Comparison of ENCODE assay signal across 8 cellular contexts in genomic region chr9:107340920-107341632, GRCh38. TPM values are rescaled to one million over a fixed set of nuclear protein-coding genes. Genes with fewer than 3 reads are reported as not detected.
A peak's percentile ranks its signal among the peaks of the same experiment; 100 is the strongest.
DNase-seq lines count a peak whose midpoint lies in the region; ATAC-seq and TF ChIP-seq lines count a peak whose summit lies in the region.

No MANE protein-coding gene starts in this region.

- intact Hi-C loops in right lobe of liver (cut with DNase I), result loop anchor here in 1 of 2 donors (5.0 kb wide), 1 partner anchor 104 kb away; no protein-coding TSS in a partner anchor

- H3K4me3 ChIP-seq in AG09309 (ENCODE audit: control insufficient read depth, low read depth, low read length), result no peak overlapping the region
- peak overlapping the region in 2 of 3 donors; percentile 36 to 37 for H3K4me3 ChIP-seq in right lobe of liver

- peaks cover 0 to 4% (median 0%) of the 10 kb centered on the region in 4 donors for H3K36me3 ChIP-seq in right lobe of liver

- H3K27ac Mint-ChIP-seq in chondrocyte (ENCODE audit: unreplicated experiment), result no peak overlapping the region

- no peaks in the 10 kb centered on the region for H3K27me3 ChIP-seq in right lobe of liver

- no peak for TF ChIP-seq POLR2A in right lobe of liver (IDR thresholded peaks at IDR 0.05)

- peak overlapping the region; percentile 45 to 70 (median 54) for H3K27ac ChIP-seq in right lobe of liver

- H3K9me3 Mint-ChIP-seq in chondrocyte (ENCODE audit: low read depth), result no peaks in the 10 kb centered on the region

- H3K4me1 Mint-ChIP-seq in chondrocyte (ENCODE audit: low read depth), result peaks cover 30% of the 10 kb centered on the region

- peaks cover 18% of the 10 kb centered on the region for H3K36me3 Mint-ChIP-seq in chondrocyte (ENCODE audit: low read depth)

- ATAC-seq in GM18907 (IDR thresholded peaks at IDR 0.05; ENCODE audit: unreplicated experiment) (peak; percentile 90), HG03103 (IDR thresholded peaks at IDR 0.05; ENCODE audit: low read depth, unreplicated experiment) (peak; percentile 83), right lobe of liver (peak; percentile 81 to 88 (median 82))

- peaks cover 0 to 11% (median 3%) of the 10 kb centered on the region in 4 donors for H3K4me1 ChIP-seq in right lobe of liver

- no peak for DNase-seq in AG09309 (ENCODE audit: low read depth)
- peak; percentile 49 for DNase-seq in NCI-H2227 (lab: John Stamatoyannopoulos, UW; ENCODE audit: unreplicated experiment)
- DNase-seq in activated CD4-positive, alpha-beta T cell treated with anti-CD3 and anti-CD28 coated beads for 4 hours, result peak; percentile 81 to 87
- DNase-seq in chondrocyte (ENCODE audit: low spot score), result no peak
- DNase-seq in right lobe of liver, result peak; percentile 85 to 89 (median 86)
- DNase-seq in stimulated activated CD4-positive, alpha-beta T cell treated with anti-CD3 and anti-CD28 coated beads, TNF-alpha, amount 100 ng/mL, for 48 hours (ENCODE audit: low read depth in 3 of 3), result peak; percentile 63 to 82 (median 76)

- 16% methylated on average over 16 of the region's 18 CpGs for WGBS in right lobe of liver (ENCODE audit: insufficient coverage, low coverage, low lambda C conversion rate, missing lambda C conversion rate)

- no peak overlapping the region for H3K4me3 Mint-ChIP-seq in chondrocyte (ENCODE audit: unreplicated experiment)

- TF ChIP-seq CTCF in AG09309 (IDR thresholded peaks at IDR 0.05; ENCODE audit: control insufficient read depth, insufficient read depth, low read depth, low read length, missing control alignments), result peak; percentile 88
- TF ChIP-seq CTCF in chondrocyte (IDR thresholded peaks at IDR 0.05), result peak; percentile 87
- peak; percentile 88 to 94 (median 93) for TF ChIP-seq CTCF in right lobe of liver (IDR thresholded peaks at IDR 0.05)

- no peaks in the 10 kb centered on the region for H3K9me3 ChIP-seq in right lobe of liver

- H3K27me3 Mint-ChIP-seq in chondrocyte (ENCODE audit: low read depth), result no peaks in the 10 kb centered on the region

RNA-seq across cellular contexts. Expression of gene RAD23B, which starts 58.0 kb away (rescaled TPM):
- total RNA-seq in chondrocyte (114 to 127 TPM (median 124 TPM) in 3 replicates), right lobe of liver (100 to 1,000 TPM in 2 of 6 experiments, 10 to 100 TPM in 4; 86.9 to 110 (median 99.1) TPM)

Comparison
In these comparisons a context has a peak if more than half of its experiments do, and no peak if none do; other contexts are left out.
1. DNase-seq: peak in NCI-H2227 (single experiment), activated CD4-positive, alpha-beta T cell treated with anti-CD3 and anti-CD28 coated beads for 4 hours (2 of 2), right lobe of liver (3 of 3) and stimulated activated CD4-positive, alpha-beta T cell treated with anti-CD3 and anti-CD28 coated beads, TNF-alpha, amount 100 ng/mL, for 48 hours (3 of 3); none in AG09309 (single experiment) and chondrocyte (single experiment).
2. Peak in every context shown above with its lines, with median percentiles within 50 percentile points of each other: CTCF ChIP-seq and ATAC-seq.